In genomic region chr17:54967621-54968258, GRCh38 we compare ENCODE assay signal across 8 cellular contexts. TPM values are rescaled to one million over a fixed set of nuclear protein-coding genes. Genes with fewer than 3 reads are reported as not detected.
DNase-seq lines count a peak whose midpoint lies in the region; ATAC-seq and TF ChIP-seq lines count a peak whose summit lies in the region.

No MANE protein-coding gene starts in this region.

- H3K36me3 ChIP-seq in gastroesophageal sphincter (peaks cover 2 to 30% of the 10 kb centered on the region in 2 donors), rectal smooth muscle tissue (ENCODE audit: control insufficient read depth, insufficient read depth, low read length) (no peaks in the 10 kb centered on the region)

- no peak for TF ChIP-seq POLR2A in gastroesophageal sphincter (IDR thresholded peaks at IDR 0.05)

- H3K9ac ChIP-seq in rectal smooth muscle tissue (ENCODE audit: low read length), result peak overlapping the region; percentile 63

- DNase-seq in NCI-H446 (lab: John Stamatoyannopoulos, UW), result peak; percentile 27 to 46
- DNase-seq in NCI-H446 treated with DMSO at 0.1 percent for 48 hours (lab: John Stamatoyannopoulos, UW), result no peak
- peak; percentile 79 for DNase-seq in HT-29 (ENCODE audit: low spot score)
- no peak for DNase-seq in NCI-H128 (lab: John Stamatoyannopoulos, UW; ENCODE audit: unreplicated experiment)

- ATAC-seq in GM21528 (IDR thresholded peaks at IDR 0.05; ENCODE audit: low FRiP score, unreplicated experiment) (peak; percentile 29), gastroesophageal sphincter (no peak)

- no peaks in the 10 kb centered on the region for H3K9me3 ChIP-seq in gastroesophageal sphincter

- H3K27ac ChIP-seq in gastroesophageal sphincter (peak overlapping the region; percentile 2 to 91 (median 88)), rectal smooth muscle tissue (ENCODE audit: low read depth, low read length) (peak overlapping the region; percentile 39)

- no peak for TF ChIP-seq EP300 in gastroesophageal sphincter (IDR thresholded peaks at IDR 0.05)

- TF ChIP-seq CTCF in WI38 (IDR thresholded peaks at IDR 0.05; ENCODE audit: low read depth, low read length) (no peak; the same call in 1 of the 2 replicates), gastroesophageal sphincter (IDR thresholded peaks at IDR 0.05) (no peak)

- peak overlapping the region; percentile 97 for H3K4me3 ChIP-seq in WI38 (ENCODE audit: low read depth, low read length)
- peak overlapping the region; percentile 48 to 83 for H3K4me3 ChIP-seq in gastroesophageal sphincter
- H3K4me3 ChIP-seq in rectal smooth muscle tissue (ENCODE audit: low read length), result peak overlapping the region; percentile 88

- 0 to 1% methylated on average over 9 to 14 of the region's 21 CpGs for WGBS in gastroesophageal sphincter (ENCODE audit: low coverage in 1 of 2), 2 donors

- H3K27me3 ChIP-seq in gastroesophageal sphincter (no peaks in the 10 kb centered on the region), rectal smooth muscle tissue (ENCODE audit: control insufficient read depth, insufficient read depth, low read length) (no peaks in the 10 kb centered on the region)

- H3K4me1 ChIP-seq in gastroesophageal sphincter, result peaks cover 3 to 36% (median 11%) of the 10 kb centered on the region in 3 donors
- H3K4me1 ChIP-seq in rectal smooth muscle tissue (ENCODE audit: control insufficient read depth, insufficient read depth, low read length), result peaks cover 14% of the 10 kb centered on the region

RNA-seq across cellular contexts. Expression of gene COX11, which starts 0.7 kb away (rescaled TPM):
- total RNA-seq in HT-29 (2014; rRNA removed; shearing (Covaris generic)), result 142 and 148 TPM in 2 replicates
- 100 to 1,000 TPM in 3 of 4 donors, 10 to 100 TPM in 1; 71.1 to 115 (median 108) TPM for total RNA-seq in gastroesophageal sphincter

RNA-seq across cellular contexts. Expression of gene STXBP4, which starts 0.8 kb away (rescaled TPM):
- total RNA-seq in HT-29 (2014; rRNA removed; shearing (Covaris generic)), result 3.4 and 4.1 TPM in 2 replicates
- total RNA-seq in gastroesophageal sphincter, result 10 to 100 TPM; 12.2 to 29.7 (median 16.2) TPM

Comparison
In these comparisons a context has a peak if more than half of its experiments do, and no peak if none do; other contexts are left out.
1. DNase-seq: peak in NCI-H446 (2 of 2) and HT-29 (single experiment); none in NCI-H446 treated with DMSO at 0.1 percent for 48 hours (single experiment) and NCI-H128 (single experiment).
2. Peak in every context shown above with its lines, with median percentiles within 50 percentile points of each other: H3K4me3 ChIP-seq.